ENCODE assay signal across 1 cellular context in genomic region chr2:168194784-168195522, GRCh38.
TF ChIP-seq lines count a peak whose summit lies in the region.

No MANE protein-coding gene starts in this region.

TF ChIP-seq in HepG2, 621 proteins besides CTCF, POLR2A, EP300 and RAD21 (continued from another document):
- no peak for TF ChIP-seq GMEB1 (CRISPR knock-in tag; IDR thresholded peaks at IDR 0.05; ENCODE audit: borderline replicate concordance)
